8 cellular contexts compared by ENCODE assay signal in genomic region chr22:20980938-20981722, GRCh38. TPM values are rescaled to one million over a fixed set of nuclear protein-coding genes. Genes with fewer than 3 reads are reported as not detected.
DNase-seq lines count a peak whose midpoint lies in the region; ATAC-seq and TF ChIP-seq lines count a peak whose summit lies in the region.

No MANE protein-coding gene starts in this region.

- H3K4me3 ChIP-seq in GM23248 (peak overlapping the region; percentile 87), fibroblast of villous mesenchyme (ENCODE audit: low read depth, low read length) (peak overlapping the region; percentile 91), skeletal muscle cell (ENCODE audit: low read depth, low read length) (peak overlapping the region; percentile 92)

- no peaks in the 10 kb centered on the region for H4K20me1 ChIP-seq in GM23248 (ENCODE audit: insufficient read depth)

- H3K9me2 ChIP-seq in GM23248 (ENCODE audit: insufficient read depth): no peaks in the 10 kb centered on the region

- peak overlapping the region; percentile 90 for H2AFZ ChIP-seq in GM23248

- no peak for ATAC-seq in HG03196 (IDR thresholded peaks at IDR 0.05; ENCODE audit: unreplicated experiment)
- ATAC-seq in GM19328 (IDR thresholded peaks at IDR 0.05; ENCODE audit: unreplicated experiment): no peak

- H3K36me3 ChIP-seq in GM23248 (ENCODE audit: low read depth): no peaks in the 10 kb centered on the region; the same call in 1 of the 2 replicates

- peak overlapping the region; percentile 73 for H3K27ac ChIP-seq in GM23248
- H3K27ac ChIP-seq in VCaP: peak overlapping the region; percentile 97

- peak overlapping the region; percentile 94 for H3K9ac ChIP-seq in GM23248

- TF ChIP-seq CTCF in VCaP (conservative IDR thresholded peaks at IDR 0.05) (no peak), fibroblast of villous mesenchyme (IDR thresholded peaks at IDR 0.05; ENCODE audit: insufficient read depth, low read depth, low read length) (no peak)

- DNase-seq in GM23248: no peak
- DNase-seq in fibroblast of villous mesenchyme (ENCODE audit: low read depth): no peak
- no peak for DNase-seq in skeletal muscle cell (ENCODE audit: low read depth)
- DNase-seq in cerebellar nuclear complex (lab: John Stamatoyannopoulos, UW): no peak
- no peak for DNase-seq in amniotic stem cell (lab: John Stamatoyannopoulos, UW)

- H3K4me2 ChIP-seq in GM23248 (ENCODE audit: unreplicated experiment): peak overlapping the region; percentile 89

- in situ Hi-C loops in GM23248 (cut with MboI): no loop called here

- no peaks in the 10 kb centered on the region for H3K27me3 ChIP-seq in GM23248 (replicated peaks; ENCODE audit: insufficient read depth)

- 60 to 64% methylated on average over 10 of the region's 10 CpGs for WGBS in GM23248 (ENCODE audit: low coverage in 1 of 2, low lambda C conversion rate in 2 of 2, missing lambda C conversion rate in 2 of 2), 2 experiments

- no peaks in the 10 kb centered on the region for H3K9me3 ChIP-seq in GM23248 (ENCODE audit: low read depth)

- no peaks in the 10 kb centered on the region for H3F3A ChIP-seq in GM23248 (ENCODE audit: insufficient read depth)

- H3K4me1 ChIP-seq in GM23248 (ENCODE audit: insufficient read depth): peaks cover 12% of the 10 kb centered on the region

- peaks cover 39% of the 10 kb centered on the region for H3K79me2 ChIP-seq in GM23248 (ENCODE audit: insufficient read depth)

RNA-seq across cellular contexts. Expression of gene LZTR1, which starts 1.0 kb away (rescaled TPM):
- total RNA-seq in GM23248 (2014; rRNA removed; shearing (Covaris generic)): 71.5 and 80.1 TPM in 2 replicates
- 26.8 and 29.7 TPM in 2 replicates for polyA plus RNA-seq in GM23248 (2016; fragmentation: Nextera tagmentation; extraction: Ambion mirVana)
- 55.1 and 60.9 TPM in 2 replicates for total RNA-seq in fibroblast of villous mesenchyme

RNA-seq across cellular contexts. Expression of gene AIFM3, which starts 14.1 kb away (rescaled TPM):
- total RNA-seq in GM23248 (2014; rRNA removed; shearing (Covaris generic)): 0.65 TPM in 1 of 2 replicates, not detected in the other
- 0.16 TPM in 1 of 2 replicates, not detected in the other for polyA plus RNA-seq in GM23248 (2016; fragmentation: Nextera tagmentation; extraction: Ambion mirVana)
- 0.32 and 0.43 TPM in 2 replicates for total RNA-seq in fibroblast of villous mesenchyme

RNA-seq across cellular contexts. Expression of gene THAP7, which starts 20.8 kb away (rescaled TPM):
- 19.5 and 27.5 TPM in 2 replicates for total RNA-seq in GM23248 (2014; rRNA removed; shearing (Covaris generic))
- polyA plus RNA-seq in GM23248 (2016; fragmentation: Nextera tagmentation; extraction: Ambion mirVana): 32.5 and 34.0 TPM in 2 replicates
- total RNA-seq in fibroblast of villous mesenchyme: 21.6 and 22.9 TPM in 2 replicates

RNA-seq across cellular contexts. Expression of gene P2RX6, which starts 33.8 kb away (rescaled TPM):
- 1.6 TPM in 2 replicates for total RNA-seq in GM23248 (2014; rRNA removed; shearing (Covaris generic))
- 2.2 and 2.4 TPM in 2 replicates for polyA plus RNA-seq in GM23248 (2016; fragmentation: Nextera tagmentation; extraction: Ambion mirVana)
- total RNA-seq in fibroblast of villous mesenchyme: 1.3 and 3.5 TPM in 2 replicates

RNA-seq across cellular contexts. Expression of gene SLC7A4, which starts 51.2 kb away (rescaled TPM):
- total RNA-seq in GM23248 (2014; rRNA removed; shearing (Covaris generic)): not detected in 2 replicates
- 0.13 TPM in 1 of 2 replicates, not detected in the other for polyA plus RNA-seq in GM23248 (2016; fragmentation: Nextera tagmentation; extraction: Ambion mirVana)
- total RNA-seq in fibroblast of villous mesenchyme: 0.32 and 2.2 TPM in 2 replicates
